ENCODE assay signal across 25 cellular contexts in genomic region chr2:240898731-240899467, GRCh38. TPM values are rescaled to one million over a fixed set of nuclear protein-coding genes. Genes with fewer than 3 reads are reported as not detected.
DNase-seq lines count a peak whose midpoint lies in the region; ATAC-seq and TF ChIP-seq lines count a peak whose summit lies in the region.
"Had no signal": no experiment of that assay in that cellular context is flagged by ENCODE, and none has a peak within 500 bp of the region (broad histone marks: within the 10 kb centered on the region; RNA-seq: fewer than 3 reads in every experiment).

No MANE protein-coding gene starts in this region.

- TF ChIP-seq CTCF in C4-2B (conservative IDR thresholded peaks at IDR 0.05), result no peak
- no peak for TF ChIP-seq CTCF in VCaP (conservative IDR thresholded peaks at IDR 0.05)
- no peak for TF ChIP-seq CTCF in left lung (IDR thresholded peaks at IDR 0.05)

- H3K36me3 ChIP-seq in left lung, result no peaks in the 10 kb centered on the region
- H3K36me3 ChIP-seq: brain microvascular endothelial cell, esophagus muscularis mucosa had no signal

- H3K27ac ChIP-seq in C4-2B, result peak overlapping the region; percentile 76
- H3K27ac ChIP-seq in VCaP, result peak overlapping the region; percentile 60
- peak overlapping the region; percentile 26 to 60 for H3K27ac ChIP-seq in left lung
- H3K27ac ChIP-seq: brain microvascular endothelial cell had no signal

- H3K27me3 ChIP-seq in left lung, result no peaks in the 10 kb centered on the region
- H3K27me3 ChIP-seq: brain microvascular endothelial cell had no signal

- H3K4me3 ChIP-seq in left lung, result no peak overlapping the region
- H3K4me3 ChIP-seq: esophagus muscularis mucosa had no signal

- peak in 1 of 2 donors; percentile 67 for DNase-seq in left lung
- DNase-seq in sciatic nerve (ENCODE audit: low spot score), result no peak
- DNase-seq in NCI-H187 (lab: John Stamatoyannopoulos, UW), result no peak
- DNase-seq in stimulated activated naive CD4-positive, alpha-beta T cell treated with Interleukin-2 at 50 U/mL for 16 hours (lab: John Stamatoyannopoulos, UW), result no peak
- DNase-seq in activated T-cell treated with anti-CD3 and anti-CD28 coated beads, Interleukin-2, amount 50 U/mL, for 24 hours, result no peak
- DNase-seq: ACHN; activated CD4-positive, alpha-beta memory T cell treated with anti-CD3 and anti-CD28 coated beads for 36 hours; activated naive CD8-positive, alpha-beta T cell treated with anti-CD3 and anti-CD28 coated beads for 36 hours; activated T-cell treated with anti-CD3 and anti-CD28 coated beads, Interleukin-2, amount 50 U/mL, for 48 hours; brain microvascular endothelial cell; CD4-positive, alpha-beta T cell; DMS79; Karpas-422; NCI-H1105; NK-92 treated with Interleukin-12 subunit alpha and Interleukin-12 subunit beta, amount 100 ng/mL, for 24 hours; RPMI8226; stimulated activated CD4-positive, alpha-beta T cell treated with anti-CD3 and anti-CD28 coated beads, Interleukin-12 subunit alpha, Interleukin-12 subunit beta, amount 100 ng/mL, for 4 hours; stimulated activated naive CD4-positive, alpha-beta T cell had no signal

- H3K9me3 Mint-ChIP-seq in activated T-cell treated with anti-CD3 and anti-CD28 coated beads, Interleukin-2, amount 50 U/mL, for 24 hours, result no peaks in the 10 kb centered on the region
- H3K9me3 Mint-ChIP-seq: activated CD4-positive, alpha-beta memory T cell treated with anti-CD3 and anti-CD28 coated beads for 36 hours; activated naive CD8-positive, alpha-beta T cell treated with anti-CD3 and anti-CD28 coated beads for 36 hours; CD4-positive, alpha-beta T cell; dendritic cell treated with granulocyte-macrophage colony-stimulating factor and Interleukin-4, amounts not matched to agents 40 ng/mL and 50 ng/mL, for 4 days had no signal

- no peaks in the 10 kb centered on the region for H3K9me3 ChIP-seq in left lung
- H3K9me3 ChIP-seq: esophagus muscularis mucosa had no signal

- H3K36me3 Mint-ChIP-seq in activated T-cell treated with anti-CD3 and anti-CD28 coated beads, Interleukin-2, amount 50 U/mL, for 24 hours (ENCODE audit: low read depth), result no peaks in the 10 kb centered on the region
- H3K36me3 Mint-ChIP-seq: activated CD4-positive, alpha-beta memory T cell treated with anti-CD3 and anti-CD28 coated beads for 36 hours; activated naive CD8-positive, alpha-beta T cell treated with anti-CD3 and anti-CD28 coated beads for 36 hours had no signal

- H3K4me3 Mint-ChIP-seq in activated T-cell treated with anti-CD3 and anti-CD28 coated beads, Interleukin-2, amount 50 U/mL, for 24 hours, result no peak overlapping the region
- H3K4me3 Mint-ChIP-seq: activated CD4-positive, alpha-beta memory T cell treated with anti-CD3 and anti-CD28 coated beads for 36 hours; activated naive CD8-positive, alpha-beta T cell treated with anti-CD3 and anti-CD28 coated beads for 36 hours; CD4-positive, alpha-beta T cell; dendritic cell treated with granulocyte-macrophage colony-stimulating factor and Interleukin-4, amounts not matched to agents 40 ng/mL and 50 ng/mL, for 4 days had no signal

- peaks cover 3 to 6% of the 10 kb centered on the region in 2 donors for H3K4me1 ChIP-seq in left lung

- no peak overlapping the region for H3K27ac Mint-ChIP-seq in activated T-cell treated with anti-CD3 and anti-CD28 coated beads, Interleukin-2, amount 50 U/mL, for 24 hours
- H3K27ac Mint-ChIP-seq: activated CD4-positive, alpha-beta memory T cell treated with anti-CD3 and anti-CD28 coated beads for 36 hours; activated naive CD8-positive, alpha-beta T cell treated with anti-CD3 and anti-CD28 coated beads for 36 hours; CD4-positive, alpha-beta T cell; dendritic cell treated with granulocyte-macrophage colony-stimulating factor and Interleukin-4, amounts not matched to agents 40 ng/mL and 50 ng/mL, for 4 days had no signal

- ATAC-seq in left lung (no peak), sciatic nerve (peak; percentile 66), GM21360 (IDR thresholded peaks at IDR 0.05; ENCODE audit: unreplicated experiment) (no peak)

- no peaks in the 10 kb centered on the region for H3K4me1 Mint-ChIP-seq in activated T-cell treated with anti-CD3 and anti-CD28 coated beads, Interleukin-2, amount 50 U/mL, for 24 hours (ENCODE audit: low read depth)
- H3K4me1 Mint-ChIP-seq: activated naive CD8-positive, alpha-beta T cell treated with anti-CD3 and anti-CD28 coated beads for 36 hours had no signal

- H3K27me3 Mint-ChIP-seq in activated T-cell treated with anti-CD3 and anti-CD28 coated beads, Interleukin-2, amount 50 U/mL, for 24 hours, result peaks cover 6% of the 10 kb centered on the region
- H3K27me3 Mint-ChIP-seq: activated CD4-positive, alpha-beta memory T cell treated with anti-CD3 and anti-CD28 coated beads for 36 hours; activated naive CD8-positive, alpha-beta T cell treated with anti-CD3 and anti-CD28 coated beads for 36 hours; CD4-positive, alpha-beta T cell had no signal

- intact Hi-C loops in left lung (cut with DNase I) (no loop called here), sciatic nerve (cut with DNase I) (no loop called here)

RNA-seq across cellular contexts. Expression of gene MAB21L4, which starts 2.9 kb away (rescaled TPM):
- total RNA-seq in left lung (10 to 100 TPM; 20.6 to 35.7 TPM), sciatic nerve (not detected)
- total RNA-seq: activated CD4-positive, alpha-beta memory T cell treated with anti-CD3 and anti-CD28 coated beads for 36 hours; activated naive CD8-positive, alpha-beta T cell treated with anti-CD3 and anti-CD28 coated beads for 36 hours; CD4-positive, alpha-beta T cell; T-helper 1 cell treated with Interleukin-12 subunit alpha and Interleukin-12 subunit beta and Interleukin-4 antibody, amounts not matched to agents 30 ng/mL and 1 ng/mL, for 36 hours had no signal

RNA-seq across cellular contexts. Expression of gene CROCC2, which starts 7.2 kb away (rescaled TPM):
- 1 to 10 TPM in 1 of 2 donors, under 1 TPM in 1; 0.32 to 2.3 TPM for total RNA-seq in left lung
- total RNA-seq in sciatic nerve, result 0.18 TPM
- total RNA-seq: activated CD4-positive, alpha-beta memory T cell treated with anti-CD3 and anti-CD28 coated beads for 36 hours; activated naive CD8-positive, alpha-beta T cell treated with anti-CD3 and anti-CD28 coated beads for 36 hours; CD4-positive, alpha-beta T cell; esophagus muscularis mucosa; kidney epithelial cell; T-helper 1 cell treated with Interleukin-12 subunit alpha and Interleukin-12 subunit beta and Interleukin-4 antibody, amounts not matched to agents 30 ng/mL and 1 ng/mL, for 36 hours had no signal

RNA-seq across cellular contexts. Expression of gene AGXT, which starts 30.3 kb away (rescaled TPM):
- total RNA-seq in left lung (not detected), sciatic nerve (not detected)
- total RNA-seq: activated CD4-positive, alpha-beta memory T cell treated with anti-CD3 and anti-CD28 coated beads for 36 hours; activated naive CD8-positive, alpha-beta T cell treated with anti-CD3 and anti-CD28 coated beads for 36 hours; CD4-positive, alpha-beta T cell; esophagus muscularis mucosa; T-helper 1 cell treated with Interleukin-12 subunit alpha and Interleukin-12 subunit beta and Interleukin-4 antibody, amounts not matched to agents 30 ng/mL and 1 ng/mL, for 36 hours had no signal

Comparison
In these comparisons a context has a peak if more than half of its experiments do, and no peak if none do; other contexts are left out.
1. RNA of gene MAB21L4, which starts 2.9 kb away (total RNA-seq): 20.6 to 35.7 TPM in left lung; not detected in sciatic nerve (single experiment); every median in the first group is over 10 times any median in the second.
2. Peak in every context shown above with its lines, with median percentiles within 50 percentile points of each other: H3K27ac ChIP-seq.